17 cellular contexts compared by ENCODE assay signal in the genomic region with DNA sequence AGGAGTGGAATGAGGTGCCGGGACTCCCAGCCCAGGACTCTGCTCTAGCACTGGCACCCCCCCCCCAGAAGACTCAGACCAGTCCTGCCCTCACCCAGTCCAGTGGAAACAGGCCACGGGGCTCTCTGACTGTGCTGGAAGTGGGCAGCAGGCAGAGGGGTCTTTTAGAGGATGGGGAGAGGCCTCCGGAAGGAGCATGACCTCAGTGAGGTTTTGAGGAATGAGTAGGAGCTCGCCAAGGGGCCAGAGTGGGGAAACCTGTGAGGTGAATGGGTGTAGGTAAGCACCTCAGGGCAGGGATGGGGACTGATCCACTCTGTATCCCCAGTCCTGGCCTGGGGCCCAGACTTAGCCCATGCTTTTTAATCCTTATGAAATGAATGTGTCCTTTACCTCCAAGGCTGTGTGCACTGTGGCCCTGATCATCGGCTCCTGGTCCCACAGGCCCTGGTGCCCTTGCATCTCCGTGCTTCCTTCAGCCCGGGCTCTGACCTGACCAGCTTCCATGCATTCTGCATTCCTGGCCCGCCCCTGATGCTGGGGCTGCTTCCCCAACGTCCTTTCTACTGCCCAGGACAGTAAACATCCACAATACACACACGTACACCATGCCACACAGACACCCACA. TPM values are rescaled to one million over a fixed set of nuclear protein-coding genes. Genes with fewer than 3 reads are reported as not detected.
A peak's percentile ranks its signal among the peaks of the same experiment; 100 is the strongest.
DNase-seq lines count a peak whose midpoint lies in the region; ATAC-seq and TF ChIP-seq lines count a peak whose summit lies in the region.
"Had no signal": no experiment of that assay in that cellular context is flagged by ENCODE, and none has a peak within 500 bp of the region (broad histone marks: within the 10 kb centered on the region; RNA-seq: fewer than 3 reads in every experiment).

No MANE protein-coding gene starts in this region.

- no peaks in the 10 kb centered on the region for H3K36me3 ChIP-seq in Peyer's patch
- no peaks in the 10 kb centered on the region for H3K36me3 ChIP-seq in stomach
- H3K36me3 ChIP-seq in sigmoid colon, result no peaks in the 10 kb centered on the region
- H3K36me3 ChIP-seq: BLaER1 treated with 17β-estradiol and CSF1 and Interleukin-3, amounts not matched to agents 10 nM and 100 nM had no signal

- 63 to 77% (median 73%) methylated on average over 8 to 10 of the region's 10 CpGs for WGBS in stomach, 5 donors
- 76 to 78% methylated on average over 10 of the region's 10 CpGs for WGBS in sigmoid colon, 2 donors

- ATAC-seq in activated CD8-positive, alpha-beta memory T cell treated with anti-CD3 and anti-CD28 coated beads, Interleukin-2, amount 10 ng/mL, durations not matched to agents 7 days and 5 days, result no peak
- no peak for ATAC-seq in left lobe of liver

- H3K4me3 Mint-ChIP-seq in activated CD8-positive, alpha-beta memory T cell treated with anti-CD3 and anti-CD28 coated beads, Interleukin-2, amount 10 ng/mL, durations not matched to agents 7 days and 5 days, result no peak overlapping the region

- intact Hi-C loops in stomach (cut with DNase I; ENCODE audit: low total_unique reads) (no loop called here), sigmoid colon (cut with DNase I) (no loop called here)

- TF ChIP-seq POLR2A in Peyer's patch (IDR thresholded peaks at IDR 0.05) (no peak), stomach (IDR thresholded peaks at IDR 0.05) (no peak), sigmoid colon (IDR thresholded peaks at IDR 0.05) (no peak)

- peaks cover 11% of the 10 kb centered on the region for H3K27me3 Mint-ChIP-seq in activated CD8-positive, alpha-beta memory T cell treated with anti-CD3 and anti-CD28 coated beads, Interleukin-2, amount 10 ng/mL, durations not matched to agents 7 days and 5 days

- TF ChIP-seq EP300 in stomach (IDR thresholded peaks at IDR 0.05) (no peak), sigmoid colon (IDR thresholded peaks at IDR 0.05) (no peak)

- no peaks in the 10 kb centered on the region for H3K4me1 Mint-ChIP-seq in activated CD8-positive, alpha-beta memory T cell treated with anti-CD3 and anti-CD28 coated beads, Interleukin-2, amount 10 ng/mL, durations not matched to agents 7 days and 5 days

- H3K27me3 ChIP-seq in Peyer's patch (no peaks in the 10 kb centered on the region), stomach (peaks cover 0 to 58% (median 7%) of the 10 kb centered on the region in 3 donors), sigmoid colon (peaks cover 0 to 7% (median 0%) of the 10 kb centered on the region in 3 donors)
- H3K27me3 ChIP-seq: BLaER1 treated with 17β-estradiol and CSF1 and Interleukin-3, amounts not matched to agents 10 nM and 100 nM had no signal

- H3K36me3 Mint-ChIP-seq in activated CD8-positive, alpha-beta memory T cell treated with anti-CD3 and anti-CD28 coated beads, Interleukin-2, amount 10 ng/mL, durations not matched to agents 7 days and 5 days, result no peaks in the 10 kb centered on the region

- H3K4me1 ChIP-seq in Peyer's patch (no peaks in the 10 kb centered on the region), stomach (peaks cover 0 to 5% (median 0%) of the 10 kb centered on the region in 4 donors), sigmoid colon (peaks cover 0 to 14% (median 0%) of the 10 kb centered on the region in 4 donors)
- H3K4me1 ChIP-seq: BLaER1 treated with 17β-estradiol and CSF1 and Interleukin-3, amounts not matched to agents 10 nM and 100 nM had no signal

- H3K4me3 ChIP-seq in Peyer's patch (no peak overlapping the region), stomach (no peak overlapping the region), sigmoid colon (no peak overlapping the region)
- H3K4me3 ChIP-seq: BLaER1 treated with 17β-estradiol and CSF1 and Interleukin-3, amounts not matched to agents 10 nM and 100 nM had no signal

- H3K27ac Mint-ChIP-seq in activated CD8-positive, alpha-beta memory T cell treated with anti-CD3 and anti-CD28 coated beads, Interleukin-2, amount 10 ng/mL, durations not matched to agents 7 days and 5 days, result no peak overlapping the region

- TF ChIP-seq CTCF in Peyer's patch (IDR thresholded peaks at IDR 0.05), result no peak
- no peak for TF ChIP-seq CTCF in stomach (IDR thresholded peaks at IDR 0.05)
- no peak for TF ChIP-seq CTCF in sigmoid colon (IDR thresholded peaks at IDR 0.05)

- H3K9me3 ChIP-seq in Peyer's patch, result no peaks in the 10 kb centered on the region
- H3K9me3 ChIP-seq in stomach, result no peaks in the 10 kb centered on the region
- no peaks in the 10 kb centered on the region for H3K9me3 ChIP-seq in sigmoid colon
- H3K9me3 ChIP-seq: BLaER1 treated with 17β-estradiol and CSF1 and Interleukin-3, amounts not matched to agents 10 nM and 100 nM had no signal

- CTCF ChIA-PET in activated CD8-positive, alpha-beta memory T cell treated with anti-CD3 and anti-CD28 coated beads, Interleukin-2, amount 10 ng/mL, durations not matched to agents 7 days and 5 days (lab: Charles Lee), result no interaction called here

- H3K9me3 Mint-ChIP-seq in activated CD8-positive, alpha-beta memory T cell treated with anti-CD3 and anti-CD28 coated beads, Interleukin-2, amount 10 ng/mL, durations not matched to agents 7 days and 5 days (ENCODE audit: low read depth), result no peaks in the 10 kb centered on the region

- DNase-seq in activated CD8-positive, alpha-beta memory T cell treated with anti-CD3 and anti-CD28 coated beads, Interleukin-2, amount 10 ng/mL, durations not matched to agents 7 days and 5 days, result peak; percentile 18
- no peak for DNase-seq in activated CD8-positive, alpha-beta memory T cell treated with anti-CD3 and anti-CD28 coated beads for 24 hours
- DNase-seq in Peyer's patch, result peak in 2 of 3 donors; percentile 28 to 33
- peak; percentile 34 for DNase-seq in left lobe of liver (ENCODE audit: low spot score)
- DNase-seq in stomach, result peak; percentile 15
- no peak for DNase-seq in LoVo (ENCODE audit: low spot score)
- DNase-seq in sigmoid colon, result no peak
- DNase-seq in GM19240 (ENCODE audit: insufficient read length, low spot score), result no peak
- DNase-seq: DND-41, Karpas-422, MM.1S, NCI-H1092 treated with DMSO at 0.1 percent for 48 hours, NCI-H1694, NCI-H2107, NCI-H2227 treated with DMSO at 0.1 percent for 48 hours, NCI-H524 had no signal

- no peak overlapping the region for H3K27ac ChIP-seq in Peyer's patch
- H3K27ac ChIP-seq in stomach, result no peak overlapping the region
- no peak overlapping the region for H3K27ac ChIP-seq in sigmoid colon
- H3K27ac ChIP-seq: BLaER1 treated with 17β-estradiol and CSF1 and Interleukin-3, amounts not matched to agents 10 nM and 100 nM had no signal

RNA-seq across cellular contexts. Expression of gene RFPL3, which starts 24.4 kb away (rescaled TPM):
- not detected for total RNA-seq in activated CD8-positive, alpha-beta memory T cell treated with anti-CD3 and anti-CD28 coated beads, Interleukin-2, amount 10 ng/mL, durations not matched to agents 7 days and 5 days
- not detected for total RNA-seq in Peyer's patch
- total RNA-seq in left lobe of liver, result not detected
- total RNA-seq in stomach, result not detected
- not detected for polyA plus RNA-seq in stomach
- not detected for total RNA-seq in sigmoid colon
- not detected for polyA plus RNA-seq in sigmoid colon

Comparison
In these comparisons a context has a peak if more than half of its experiments do, and no peak if none do; other contexts are left out.
1. DNase-seq: peak in activated CD8-positive, alpha-beta memory T cell treated with anti-CD3 and anti-CD28 coated beads, Interleukin-2, amount 10 ng/mL, durations not matched to agents 7 days and 5 days (single experiment), Peyer's patch (2 of 3), left lobe of liver (single experiment) and stomach (single experiment); none in activated CD8-positive, alpha-beta memory T cell treated with anti-CD3 and anti-CD28 coated beads for 24 hours (single experiment), LoVo (single experiment), sigmoid colon (single experiment) and GM19240 (single experiment).